14 cellular contexts compared by ENCODE assay signal in genomic region chr11:57087966-57088365, GRCh38.
"Had no signal": no experiment of that assay in that cellular context is flagged by ENCODE, and none has a peak within 500 bp of the region (broad histone marks: within the 10 kb centered on the region; RNA-seq: fewer than 3 reads in every experiment).

No MANE protein-coding gene starts in this region.

- DNase-seq: effector memory CD4-positive, alpha-beta T cell; gastrocnemius medialis; glutamatergic neuron; islet precursor cell; mammary epithelial cell; natural killer cell; posterior cingulate gyrus; right cardiac atrium; small intestine; stimulated activated CD4-positive, alpha-beta T cell treated with anti-CD3 and anti-CD28 coated beads, Interleukin-4, amount 100 ng/mL, for 1 hour; stimulated activated naive B cell treated with anti-CD40 and anti-IgM and Interleukin-4, amounts not matched to agents 10 μg/mL and 1 μg/mL and 100 μg/mL, for 72 hours; stimulated activated naive CD8-positive, alpha-beta T cell treated with anti-CD3 and anti-CD28 coated beads, Interleukin-15, amount 100 ng/mL, for 72 hours; testis had no signal

- H3K27ac Mint-ChIP-seq: natural killer cell; stimulated activated naive B cell treated with anti-CD40 and anti-IgM and Interleukin-4, amounts not matched to agents 10 μg/mL and 1 μg/mL and 100 μg/mL, for 72 hours; stimulated activated naive CD8-positive, alpha-beta T cell treated with anti-CD3 and anti-CD28 coated beads, Interleukin-15, amount 100 ng/mL, for 72 hours had no signal

- ATAC-seq: gastrocnemius medialis; left lobe of liver; natural killer cell; right cardiac atrium; stimulated activated naive B cell treated with anti-CD40 and anti-IgM and Interleukin-4, amounts not matched to agents 10 μg/mL and 1 μg/mL and 100 μg/mL, for 72 hours; stimulated activated naive CD8-positive, alpha-beta T cell treated with anti-CD3 and anti-CD28 coated beads, Interleukin-15, amount 100 ng/mL, for 72 hours had no signal

- H3K9me3 Mint-ChIP-seq: stimulated activated naive CD8-positive, alpha-beta T cell treated with anti-CD3 and anti-CD28 coated beads, Interleukin-15, amount 100 ng/mL, for 72 hours had no signal

- H3K4me1 Mint-ChIP-seq: natural killer cell; stimulated activated naive B cell treated with anti-CD40 and anti-IgM and Interleukin-4, amounts not matched to agents 10 μg/mL and 1 μg/mL and 100 μg/mL, for 72 hours; stimulated activated naive CD8-positive, alpha-beta T cell treated with anti-CD3 and anti-CD28 coated beads, Interleukin-15, amount 100 ng/mL, for 72 hours had no signal

- H3K4me3 Mint-ChIP-seq: natural killer cell; stimulated activated naive B cell treated with anti-CD40 and anti-IgM and Interleukin-4, amounts not matched to agents 10 μg/mL and 1 μg/mL and 100 μg/mL, for 72 hours; stimulated activated naive CD8-positive, alpha-beta T cell treated with anti-CD3 and anti-CD28 coated beads, Interleukin-15, amount 100 ng/mL, for 72 hours had no signal

- H3K36me3 Mint-ChIP-seq: natural killer cell; stimulated activated naive B cell treated with anti-CD40 and anti-IgM and Interleukin-4, amounts not matched to agents 10 μg/mL and 1 μg/mL and 100 μg/mL, for 72 hours had no signal
